Comparison of ENCODE assay signal across 8 cellular contexts in genomic region chr2:231925303-231926179, GRCh38.
DNase-seq lines count a peak whose midpoint lies in the region; TF ChIP-seq lines count a peak whose summit lies in the region.

No MANE protein-coding gene starts in this region.

- H3K9me3 ChIP-seq in SK-N-MC (ENCODE audit: low read depth, low read length) = no peaks in the 10 kb centered on the region

- no peak overlapping the region for H3K27ac ChIP-seq in SK-N-MC

- H3K36me3 ChIP-seq in SK-N-MC (ENCODE audit: insufficient read depth, low read length) = no peaks in the 10 kb centered on the region

- H3K4me3 ChIP-seq in SK-N-MC = peak overlapping the region; percentile 72

- DNase-seq in HuH-7 (ENCODE audit: low spot score) (peak; percentile 87), SK-N-MC (ENCODE audit: low read depth, low spot score) (no peak), globus pallidus (ENCODE audit: low spot score) (peak; percentile 84), nucleus accumbens (lab: John Stamatoyannopoulos, UW) (peak in 48 of 56 donors; percentile 9 to 85 (median 56)), stromal cell of bone marrow (ENCODE audit: low read depth) (peak; percentile 69), T1000 (lab: John Stamatoyannopoulos, UW) (no peak)
- DNase-seq in activated naive CD4-positive, alpha-beta T cell treated with anti-CD3 and anti-CD28 coated beads, Interleukin-2, amount 50 U/mL, for 16 hours = peak; percentile 77

- peak; percentile 78 for TF ChIP-seq CTCF in GM12873 (IDR thresholded peaks at IDR 0.05; ENCODE audit: insufficient read depth, low read depth, low read length, missing control alignments)

- H3K9ac ChIP-seq in SK-N-MC (ENCODE audit: insufficient read length) = no peak overlapping the region

Comparison
In these comparisons a context has a peak if more than half of its experiments do, and no peak if none do; other contexts are left out.
1. DNase-seq: peak in HuH-7 (single experiment), activated naive CD4-positive, alpha-beta T cell treated with anti-CD3 and anti-CD28 coated beads, Interleukin-2, amount 50 U/mL, for 16 hours (single experiment), globus pallidus (single experiment), nucleus accumbens (48 of 56) and stromal cell of bone marrow (single experiment); none in SK-N-MC (single experiment) and T1000 (single experiment).